8 cellular contexts compared by ENCODE assay signal in the genomic region with DNA sequence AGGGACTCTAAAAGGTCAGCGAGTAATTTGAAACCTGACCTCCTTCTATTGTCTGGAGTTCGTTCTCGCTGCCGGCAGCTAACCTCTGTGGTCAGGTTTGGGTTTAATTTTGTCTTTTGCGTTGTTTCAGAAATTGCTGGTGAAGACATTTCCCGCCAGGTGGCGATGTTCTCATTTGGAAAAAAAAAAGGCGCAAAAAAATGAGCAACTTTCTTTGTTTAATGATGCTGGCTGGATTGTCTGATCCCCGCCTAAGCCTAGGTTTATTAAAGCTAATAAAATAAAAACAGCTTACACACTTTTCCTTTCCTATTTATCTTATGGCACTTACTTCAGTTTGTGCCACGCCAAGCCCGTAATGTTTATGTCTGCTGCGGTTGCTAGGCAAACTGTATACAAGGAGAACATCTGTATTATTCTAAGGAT.
DNase-seq lines count a peak whose midpoint lies in the region; ATAC-seq, FAIRE-seq and TF ChIP-seq lines count a peak whose summit lies in the region.

No MANE protein-coding gene starts in this region.

- peaks cover 49% of the 10 kb centered on the region for H3K27me3 Mint-ChIP-seq in chondrocyte (ENCODE audit: low read depth)

- FAIRE-seq in GM19239 (lab: Jason Lieb, UNC) = peak; percentile 28

- H3K9me3 Mint-ChIP-seq in chondrocyte (ENCODE audit: low read depth) = no peaks in the 10 kb centered on the region

- peak; percentile 39 for DNase-seq in COLO829 (ENCODE audit: low spot score)
- peak; percentile 4 for DNase-seq in GM19239 (ENCODE audit: insufficient read length, low spot score)
- DNase-seq in NOMO-1 treated with dmso at 0.1 percent for 144 hours (lab: John Stamatoyannopoulos, UW; ENCODE audit: unreplicated experiment) = peak; percentile 11
- no peak for DNase-seq in chondrocyte (ENCODE audit: low spot score)
- peak; percentile 48 for DNase-seq in midbrain (lab: John Stamatoyannopoulos, UW)
- no peak for DNase-seq in NCI-H2029 (lab: John Stamatoyannopoulos, UW)

- ATAC-seq in HG03354 (IDR thresholded peaks at IDR 0.05; ENCODE audit: poor library complexity, severe bottlenecking, unreplicated experiment) (no peak), GM18858 (IDR thresholded peaks at IDR 0.05; ENCODE audit: unreplicated experiment) (no peak)

- H3K4me3 Mint-ChIP-seq in chondrocyte (ENCODE audit: unreplicated experiment) = no peak overlapping the region

- no peak overlapping the region for H3K27ac Mint-ChIP-seq in chondrocyte (ENCODE audit: unreplicated experiment)

- H3K36me3 Mint-ChIP-seq in chondrocyte (ENCODE audit: low read depth) = no peaks in the 10 kb centered on the region

- H3K4me1 Mint-ChIP-seq in chondrocyte (ENCODE audit: low read depth) = no peaks in the 10 kb centered on the region

- TF ChIP-seq CTCF in chondrocyte (IDR thresholded peaks at IDR 0.05) = peak; percentile 87

Comparison
In these comparisons a context has a peak if more than half of its experiments do, and no peak if none do; other contexts are left out.
1. DNase-seq: peak in COLO829 (single experiment), GM19239 (single experiment), NOMO-1 treated with dmso at 0.1 percent for 144 hours (single experiment) and midbrain (single experiment); none in chondrocyte (single experiment) and NCI-H2029 (single experiment).